In the genomic region with DNA sequence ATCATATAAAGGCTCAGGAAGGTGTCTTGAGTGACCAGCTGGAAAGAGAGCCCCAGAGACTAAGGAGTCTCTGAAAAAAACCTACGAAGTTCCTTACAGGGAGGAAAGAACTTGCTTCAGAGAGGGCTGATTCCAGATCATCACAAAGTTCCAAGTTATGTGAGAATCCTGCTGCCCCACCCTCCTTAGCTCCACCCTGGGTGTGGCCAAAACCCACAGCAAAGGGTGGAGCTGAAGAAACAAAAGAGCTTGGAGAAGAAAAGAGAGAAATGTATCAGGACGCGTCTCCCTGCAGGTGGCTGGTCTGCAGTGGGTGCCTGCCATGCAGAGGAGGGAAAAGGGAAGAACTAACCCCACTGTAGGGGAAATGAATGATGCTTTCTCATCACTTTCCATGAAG, we compare ENCODE assay signal across 19 cellular contexts. TPM values are rescaled to one million over a fixed set of nuclear protein-coding genes. Genes with fewer than 3 reads are reported as not detected.
DNase-seq lines count a peak whose midpoint lies in the region; ATAC-seq and TF ChIP-seq lines count a peak whose summit lies in the region.
"Had no signal": no experiment of that assay in that cellular context is flagged by ENCODE, and none has a peak within 500 bp of the region (broad histone marks: within the 10 kb centered on the region; RNA-seq: fewer than 3 reads in every experiment).

No MANE protein-coding gene starts in this region.

- H3K4me1 Mint-ChIP-seq in GM23338: peaks cover 4% of the 10 kb centered on the region
- H3K4me1 Mint-ChIP-seq in dendritic cell treated with granulocyte-macrophage colony-stimulating factor and Interleukin-4, amounts not matched to agents 40 ng/mL and 50 ng/mL, for 4 days (ENCODE audit: low read depth): peaks cover 42% of the 10 kb centered on the region
- H3K4me1 Mint-ChIP-seq in activated T-helper 1 cell treated with anti-CD3 and anti-CD28 coated beads, Interleukin-12 subunit alpha, Interleukin-12 subunit beta, Interleukin-2, Interleukin-4 antibody, amounts not matched to agents 30 ng/mL and 10 ng/mL and 1 ng/mL, durations not matched to agents 14 hours and 24 hours and 36 hours (ENCODE audit: low read depth): peaks cover 27% of the 10 kb centered on the region

- ATAC-seq in GM23338: peak; percentile 37; the same call in 2 of the 3 replicates
- peak; percentile 66 for ATAC-seq in PC-3
- ATAC-seq in HG03521 (IDR thresholded peaks at IDR 0.05; ENCODE audit: unreplicated experiment): no peak
- ATAC-seq: lower lobe of right lung, psoas muscle had no signal

- no peak for TF ChIP-seq CTCF in GM23338 (conservative IDR thresholded peaks at IDR 0.05; ENCODE audit: low read depth in 2 of 2)
- no peak for TF ChIP-seq CTCF in PC-3 (conservative IDR thresholded peaks at IDR 0.05; ENCODE audit: low read depth, low read length)
- no peak for TF ChIP-seq CTCF in transverse colon (IDR thresholded peaks at IDR 0.05)

- H2AFZ ChIP-seq in GM23338 (peak overlapping the region; percentile 66), PC-3 (ENCODE audit: low read length) (no peak overlapping the region)

- DNase-seq in GM23338 (ENCODE audit: low spot score) (no peak), PC-3 (peak; percentile 48), transverse colon (peak; percentile 56), NCI-H1694 treated with DMSO at 0.1 percent for 48 hours (lab: John Stamatoyannopoulos, UW) (no peak)
- DNase-seq in activated T-helper 1 cell treated with anti-CD3 and anti-CD28 coated beads, Interleukin-12 subunit alpha, Interleukin-12 subunit beta, Interleukin-2, Interleukin-4 antibody, amounts not matched to agents 30 ng/mL and 10 ng/mL and 1 ng/mL, durations not matched to agents 14 hours and 24 hours and 36 hours (ENCODE audit: low spot score): no peak
- DNase-seq: activated CD4-positive, alpha-beta T cell treated with anti-CD3 and anti-CD28 coated beads, Interleukin-2, amount 50 U/mL, for 1 hour; activated naive CD4-positive, alpha-beta T cell; CD4-positive, alpha-beta T cell; lower lobe of right lung; NCI-H1694; NCI-H446; nephron progenitor cell; psoas muscle; T1000 had no signal

- H3K27ac Mint-ChIP-seq in GM23338: no peak overlapping the region
- peak overlapping the region; percentile 5 for H3K27ac Mint-ChIP-seq in dendritic cell treated with granulocyte-macrophage colony-stimulating factor and Interleukin-4, amounts not matched to agents 40 ng/mL and 50 ng/mL, for 4 days
- no peak overlapping the region for H3K27ac Mint-ChIP-seq in activated T-helper 1 cell treated with anti-CD3 and anti-CD28 coated beads, Interleukin-12 subunit alpha, Interleukin-12 subunit beta, Interleukin-2, Interleukin-4 antibody, amounts not matched to agents 30 ng/mL and 10 ng/mL and 1 ng/mL, durations not matched to agents 14 hours and 24 hours and 36 hours
- H3K27ac Mint-ChIP-seq: CD4-positive, alpha-beta T cell had no signal

- POLR2A ChIA-PET in PC-3 (lab: Charles Lee; ENCODE audit: unreplicated experiment): interaction anchor here (0.5 to 0.6 kb wide), 3 partner anchors 68 to 892 kb away, joined by 3 to 4 read pairs (median 4); no protein-coding TSS in a partner anchor

- H3K36me3 ChIP-seq in GM23338 (ENCODE audit: insufficient read depth) (no peaks in the 10 kb centered on the region), PC-3 (ENCODE audit: low read depth, low read length) (no peaks in the 10 kb centered on the region), transverse colon (no peaks in the 10 kb centered on the region)
- H3K36me3 ChIP-seq: lower lobe of right lung, thoracic aorta had no signal

- H3K79me2 ChIP-seq in GM23338 (replicated peaks; ENCODE audit: insufficient read depth): no peaks in the 10 kb centered on the region
- no peaks in the 10 kb centered on the region for H3K79me2 ChIP-seq in PC-3 (ENCODE audit: low read length)

- peak; percentile 16 for TF ChIP-seq POLR2A in transverse colon (IDR thresholded peaks at IDR 0.05)

- intact Hi-C loops in PC-3 (cut with micrococcal nuclease): loop anchor here (2.0 to 5.0 kb wide), 3 partner anchors 29 to 172 kb away; partner anchors contain the start of genes GALNT1 and INO80C
- intact Hi-C loops in dendritic cell treated with granulocyte-macrophage colony-stimulating factor and Interleukin-4, amounts not matched to agents 40 ng/mL and 50 ng/mL, for 4 days (cut with micrococcal nuclease): loop anchor here (5.0 kb wide), 3 partner anchors 87 to 172 kb away; partner anchors contain the start of genes GALNT1 and INO80C
- intact Hi-C loops in transverse colon (cut with DNase I; ENCODE audit: low total_unique reads): no loop called here
- intact Hi-C loops in activated T-helper 1 cell treated with anti-CD3 and anti-CD28 coated beads, Interleukin-12 subunit alpha, Interleukin-12 subunit beta, Interleukin-2, Interleukin-4 antibody, amounts not matched to agents 30 ng/mL and 10 ng/mL and 1 ng/mL, durations not matched to agents 14 hours and 24 hours and 36 hours (cut with micrococcal nuclease): loop anchor here (2.0 to 5.0 kb wide), 3 partner anchors 102 to 207 kb away; no protein-coding TSS in a partner anchor

- in situ Hi-C loops in transverse colon (cut with MboI; ENCODE audit: low pct_ligation_motif_present in 1 of 4, low pct_unique_long_range_greater_than_20kb in 1 of 4, low sequenced_read_pairs in 3 of 4): no loop called here

- no peaks in the 10 kb centered on the region for H3K4me1 ChIP-seq in GM23338 (ENCODE audit: insufficient read depth)
- peaks cover 14% of the 10 kb centered on the region for H3K4me1 ChIP-seq in PC-3 (ENCODE audit: insufficient read depth, low read length)
- H3K4me1 ChIP-seq in transverse colon: peaks cover 0 to 43% (median 23%) of the 10 kb centered on the region in 4 donors
- H3K4me1 ChIP-seq: psoas muscle had no signal

- H3F3A ChIP-seq in GM23338 (replicated peaks; ENCODE audit: low read depth) (no peaks in the 10 kb centered on the region), PC-3 (ENCODE audit: low read length, unreplicated experiment) (no peaks in the 10 kb centered on the region)

- H3K4me3 ChIP-seq in GM23338: no peak overlapping the region
- H3K4me3 ChIP-seq in PC-3 (ENCODE audit: low read length): no peak overlapping the region
- H3K4me3 ChIP-seq in transverse colon: no peak overlapping the region
- H3K4me3 ChIP-seq: lower lobe of right lung, psoas muscle, smooth muscle cell, thoracic aorta had no signal

- no peak overlapping the region for H3K27ac ChIP-seq in GM23338 (ENCODE audit: low read depth)
- H3K27ac ChIP-seq in PC-3 (ENCODE audit: low read length): peak overlapping the region; percentile 30; the same call in 1 of the 2 replicates
- H3K27ac ChIP-seq in transverse colon: peak overlapping the region; percentile 24 to 62 (median 56)
- H3K27ac ChIP-seq: lower lobe of right lung, psoas muscle, thoracic aorta had no signal

- no peaks in the 10 kb centered on the region for H3K36me3 Mint-ChIP-seq in GM23338 (ENCODE audit: low read depth)
- H3K36me3 Mint-ChIP-seq in dendritic cell treated with granulocyte-macrophage colony-stimulating factor and Interleukin-4, amounts not matched to agents 40 ng/mL and 50 ng/mL, for 4 days (ENCODE audit: low read depth): no peaks in the 10 kb centered on the region
- no peaks in the 10 kb centered on the region for H3K36me3 Mint-ChIP-seq in activated T-helper 1 cell treated with anti-CD3 and anti-CD28 coated beads, Interleukin-12 subunit alpha, Interleukin-12 subunit beta, Interleukin-2, Interleukin-4 antibody, amounts not matched to agents 30 ng/mL and 10 ng/mL and 1 ng/mL, durations not matched to agents 14 hours and 24 hours and 36 hours (ENCODE audit: low read depth)

- no peaks in the 10 kb centered on the region for H3K9me3 Mint-ChIP-seq in GM23338
- H3K9me3 Mint-ChIP-seq in dendritic cell treated with granulocyte-macrophage colony-stimulating factor and Interleukin-4, amounts not matched to agents 40 ng/mL and 50 ng/mL, for 4 days: no peaks in the 10 kb centered on the region
- H3K9me3 Mint-ChIP-seq in activated T-helper 1 cell treated with anti-CD3 and anti-CD28 coated beads, Interleukin-12 subunit alpha, Interleukin-12 subunit beta, Interleukin-2, Interleukin-4 antibody, amounts not matched to agents 30 ng/mL and 10 ng/mL and 1 ng/mL, durations not matched to agents 14 hours and 24 hours and 36 hours: no peaks in the 10 kb centered on the region
- H3K9me3 Mint-ChIP-seq: CD4-positive, alpha-beta T cell had no signal

- CTCF ChIA-PET in PC-3 (lab: Charles Lee): no interaction called here

- WGBS in transverse colon (ENCODE audit: low coverage in 1 of 2), 2 donors: 52 to 60% methylated on average over 3 of the region's 3 CpGs

- H3K9me2 ChIP-seq in GM23338 (ENCODE audit: insufficient read depth): no peaks in the 10 kb centered on the region
- H3K9me2 ChIP-seq in PC-3 (replicated peaks; ENCODE audit: low read length): no peaks in the 10 kb centered on the region

- no peak overlapping the region for H3K4me3 Mint-ChIP-seq in GM23338
- no peak overlapping the region for H3K4me3 Mint-ChIP-seq in dendritic cell treated with granulocyte-macrophage colony-stimulating factor and Interleukin-4, amounts not matched to agents 40 ng/mL and 50 ng/mL, for 4 days
- H3K4me3 Mint-ChIP-seq in activated T-helper 1 cell treated with anti-CD3 and anti-CD28 coated beads, Interleukin-12 subunit alpha, Interleukin-12 subunit beta, Interleukin-2, Interleukin-4 antibody, amounts not matched to agents 30 ng/mL and 10 ng/mL and 1 ng/mL, durations not matched to agents 14 hours and 24 hours and 36 hours: no peak overlapping the region
- H3K4me3 Mint-ChIP-seq: CD4-positive, alpha-beta T cell; nephron progenitor cell had no signal

- peaks cover 1% of the 10 kb centered on the region for H3K27me3 Mint-ChIP-seq in GM23338 (ENCODE audit: insufficient read depth, low read depth, poor library complexity)
- peaks cover 5% of the 10 kb centered on the region for H3K27me3 Mint-ChIP-seq in dendritic cell treated with granulocyte-macrophage colony-stimulating factor and Interleukin-4, amounts not matched to agents 40 ng/mL and 50 ng/mL, for 4 days
- no peaks in the 10 kb centered on the region for H3K27me3 Mint-ChIP-seq in activated T-helper 1 cell treated with anti-CD3 and anti-CD28 coated beads, Interleukin-12 subunit alpha, Interleukin-12 subunit beta, Interleukin-2, Interleukin-4 antibody, amounts not matched to agents 30 ng/mL and 10 ng/mL and 1 ng/mL, durations not matched to agents 14 hours and 24 hours and 36 hours (ENCODE audit: insufficient read depth)

- H3K9me3 ChIP-seq in PC-3 (ENCODE audit: low read length) (no peaks in the 10 kb centered on the region), transverse colon (no peaks in the 10 kb centered on the region)
- H3K9me3 ChIP-seq: lower lobe of right lung, psoas muscle, thoracic aorta had no signal

- BruUV-seq in PC-3 (replicated peaks; lab: Mats Ljungman, UMichigan): no TSS peak

- no peak for TF ChIP-seq EP300 in transverse colon (IDR thresholded peaks at IDR 0.05; ENCODE audit: low read depth)

- H4K20me1 ChIP-seq in GM23338 (replicated peaks; ENCODE audit: insufficient read depth): no peaks in the 10 kb centered on the region
- H4K20me1 ChIP-seq in PC-3 (ENCODE audit: low read length): no peaks in the 10 kb centered on the region

- H3K4me2 ChIP-seq in GM23338: no peak overlapping the region
- no peak overlapping the region for H3K4me2 ChIP-seq in PC-3 (ENCODE audit: low read length)
- H3K4me2 ChIP-seq: smooth muscle cell had no signal

- H3K9ac ChIP-seq in PC-3 (ENCODE audit: low read length): no peak overlapping the region

- H3K27me3 ChIP-seq in GM23338 (ENCODE audit: insufficient read depth) (no peaks in the 10 kb centered on the region), PC-3 (ENCODE audit: low read length) (no peaks in the 10 kb centered on the region), transverse colon (no peaks in the 10 kb centered on the region)

RNA-seq across cellular contexts. Expression of gene ZNF396, which starts 32.8 kb away (rescaled TPM):
- 0.31 and 0.85 TPM in 2 replicates for total RNA-seq in GM23338 (2014; rRNA removed; shearing (Covaris generic))
- 0.36 and 0.52 TPM in 2 replicates for polyA plus RNA-seq in GM23338 (2016; fragmentation: Nextera tagmentation; extraction: Ambion mirVana)
- total RNA-seq in PC-3 (2014; rRNA removed) (0.40 and 0.95 TPM in 2 replicates), transverse colon (10 to 100 TPM in 1 of 4 donors, 1 to 10 TPM in 2, not detected in 1; 2.7 to 11.6 (median 3.3) TPM)
- total RNA-seq in activated T-helper 1 cell treated with anti-CD3 and anti-CD28 coated beads, Interleukin-12 subunit alpha, Interleukin-12 subunit beta, Interleukin-2, Interleukin-4 antibody, amounts not matched to agents 30 ng/mL and 10 ng/mL and 1 ng/mL, durations not matched to agents 14 hours and 24 hours and 36 hours: 0.56 and 0.60 TPM in 2 replicates
- total RNA-seq: HT1080 had no signal

Comparison
In these comparisons a context has a peak if more than half of its experiments do, and no peak if none do; other contexts are left out.
1. DNase-seq: peak in PC-3 (single experiment) and transverse colon (single experiment); none in GM23338 (single experiment), activated T-helper 1 cell treated with anti-CD3 and anti-CD28 coated beads, Interleukin-12 subunit alpha, Interleukin-12 subunit beta, Interleukin-2, Interleukin-4 antibody, amounts not matched to agents 30 ng/mL and 10 ng/mL and 1 ng/mL, durations not matched to agents 14 hours and 24 hours and 36 hours (single experiment) and NCI-H1694 treated with DMSO at 0.1 percent for 48 hours (single experiment).